In genomic region chr17:80501739-80502577, GRCh38 we compare ENCODE assay signal across 13 cellular contexts. TPM values are rescaled to one million over a fixed set of nuclear protein-coding genes. Genes with fewer than 3 reads are reported as not detected.
DNase-seq lines count a peak whose midpoint lies in the region; TF ChIP-seq lines count a peak whose summit lies in the region.
"Had no signal": no experiment of that assay in that cellular context is flagged by ENCODE, and none has a peak within 500 bp of the region (broad histone marks: within the 10 kb centered on the region; RNA-seq: fewer than 3 reads in every experiment).

No MANE protein-coding gene starts in this region.

- no peak overlapping the region for H3K4ac ChIP-seq in mesenchymal stem cell (ENCODE audit: low read depth in 1 of 2, low read length in 2 of 2)

- H3K27me3 ChIP-seq in sigmoid colon: no peaks in the 10 kb centered on the region
- no peaks in the 10 kb centered on the region for H3K27me3 ChIP-seq in effector memory CD4-positive, alpha-beta T cell (replicated peaks; ENCODE audit: control insufficient read depth, insufficient read depth, low read length, poor library complexity, severe bottlenecking)
- peaks cover 9 to 28% of the 10 kb centered on the region in 2 experiments for H3K27me3 ChIP-seq in mesenchymal stem cell (ENCODE audit: control insufficient read depth in 1 of 2, insufficient read depth in 1 of 2, low read length in 2 of 2)

- no peak overlapping the region for H2BK5ac ChIP-seq in mesenchymal stem cell (ENCODE audit: low read depth, low read length, poor library complexity, severe bottlenecking)

- peak; percentile 56 to 91 (median 75) for TF ChIP-seq EP300 in sigmoid colon (IDR thresholded peaks at IDR 0.05)

- peak in 1 of 2 donors; percentile 24 for TF ChIP-seq POLR2A in sigmoid colon (IDR thresholded peaks at IDR 0.05)

- no peak overlapping the region for H3K23ac ChIP-seq in mesenchymal stem cell (ENCODE audit: low read length in 2 of 2)

- no peak overlapping the region for H2BK15ac ChIP-seq in mesenchymal stem cell (ENCODE audit: low read depth, poor library complexity, severe bottlenecking)

- H3K79me1 ChIP-seq in mesenchymal stem cell (replicated peaks; ENCODE audit: low read length, poor library complexity, severe bottlenecking): no peaks in the 10 kb centered on the region

- H2BK12ac ChIP-seq in mesenchymal stem cell (ENCODE audit: low read length in 2 of 2): no peak overlapping the region

- H3K4me1 ChIP-seq in sigmoid colon (peaks cover 3 to 46% (median 31%) of the 10 kb centered on the region in 4 donors), mesenchymal stem cell (ENCODE audit: control insufficient read depth, insufficient read depth, low read depth, low read length) (peaks cover 15% of the 10 kb centered on the region)
- H3K4me1 ChIP-seq in effector memory CD4-positive, alpha-beta T cell (ENCODE audit: control insufficient read depth, insufficient read depth, low read length, poor library complexity, severe bottlenecking): no peaks in the 10 kb centered on the region

- peak overlapping the region; percentile 48 to 84 (median 76) for H3K27ac ChIP-seq in sigmoid colon
- H3K27ac ChIP-seq in effector memory CD4-positive, alpha-beta T cell (ENCODE audit: insufficient read depth, low read length, poor library complexity, severe bottlenecking): no peak overlapping the region
- no peak overlapping the region for H3K27ac ChIP-seq in mesenchymal stem cell (ENCODE audit: low read length, poor library complexity, severe bottlenecking)
- H3K27ac ChIP-seq: KMS-11 had no signal

- H3K4me2 ChIP-seq in mesenchymal stem cell (ENCODE audit: low read length, poor library complexity, severe bottlenecking): no peak overlapping the region
- H3K4me2 ChIP-seq: KMS-11 had no signal

- intact Hi-C loops in head of caudate nucleus (cut with DNase I) (no loop called here), sigmoid colon (cut with DNase I) (no loop called here)

- H3K18ac ChIP-seq in mesenchymal stem cell (ENCODE audit: low read depth in 1 of 2, low read length in 2 of 2): no peak overlapping the region

- H3K36me3 ChIP-seq in sigmoid colon (no peaks in the 10 kb centered on the region), mesenchymal stem cell (ENCODE audit: control insufficient read depth in 1 of 2, insufficient read depth in 2 of 2, low read depth in 1 of 2, low read length in 2 of 2) (no peaks in the 10 kb centered on the region)
- H3K36me3 ChIP-seq in effector memory CD4-positive, alpha-beta T cell (ENCODE audit: control insufficient read depth, insufficient read depth, low read length): no peaks in the 10 kb centered on the region

- H2AFZ ChIP-seq in mesenchymal stem cell (ENCODE audit: low read depth, low read length): no peak overlapping the region

- no peak overlapping the region for H2BK120ac ChIP-seq in mesenchymal stem cell (ENCODE audit: low read depth, low read length)

- no peak overlapping the region for H3K14ac ChIP-seq in mesenchymal stem cell (ENCODE audit: low read length in 2 of 2)

- peak overlapping the region in 2 of 4 donors; percentile 4 to 30 for H3K4me3 ChIP-seq in sigmoid colon
- H3K4me3 ChIP-seq in effector memory CD4-positive, alpha-beta T cell (ENCODE audit: insufficient read depth, low read depth, low read length, poor library complexity, severe bottlenecking): no peak overlapping the region
- no peak overlapping the region for H3K4me3 ChIP-seq in mesenchymal stem cell (ENCODE audit: insufficient read depth in 1 of 2, low read depth in 1 of 2, low read length in 2 of 2)

- DNase-seq in HT1080 (ENCODE audit: low read depth): peak; percentile 33
- DNase-seq in T1000 (lab: John Stamatoyannopoulos, UW): peak; percentile 87
- DNase-seq in head of caudate nucleus: peak; percentile 52 to 92 (median 76)
- DNase-seq in sigmoid colon: peak; percentile 89
- DNase-seq in effector memory CD4-positive, alpha-beta T cell: no peak
- DNase-seq in NCI-H1436 (lab: John Stamatoyannopoulos, UW): no peak
- DNase-seq in mesenchymal stem cell: no peak
- no peak for DNase-seq in DMS114 treated with DMSO at 0.1 percent for 48 hours (lab: John Stamatoyannopoulos, UW; ENCODE audit: unreplicated experiment)
- DNase-seq: activated CD8-positive, alpha-beta memory T cell treated with anti-CD3 and anti-CD28 coated beads for 24 hours; activated naive CD4-positive, alpha-beta T cell treated with anti-CD3 and anti-CD28 coated beads, Interleukin-2, amount 10 ng/mL, durations not matched to agents 7 days and 5 days; CD4-positive, alpha-beta memory T cell; T-helper 9 cell had no signal

- H4K8ac ChIP-seq in mesenchymal stem cell (ENCODE audit: low read length): no peak overlapping the region

- H3K9me3 ChIP-seq in sigmoid colon: no peaks in the 10 kb centered on the region
- H3K9me3 ChIP-seq in effector memory CD4-positive, alpha-beta T cell (ENCODE audit: control insufficient read depth, low read length): no peaks in the 10 kb centered on the region
- no peaks in the 10 kb centered on the region for H3K9me3 ChIP-seq in mesenchymal stem cell (ENCODE audit: control insufficient read depth, low read length)

- no peak overlapping the region for H4K91ac ChIP-seq in mesenchymal stem cell (ENCODE audit: low read length)

- no peak overlapping the region for H2AK5ac ChIP-seq in mesenchymal stem cell (ENCODE audit: low read length, severe bottlenecking)

- H3K9ac ChIP-seq in mesenchymal stem cell (ENCODE audit: low read length): no peak overlapping the region
- H3K9ac ChIP-seq: KMS-11 had no signal

- TF ChIP-seq CTCF in sigmoid colon (IDR thresholded peaks at IDR 0.05): no peak

- 79% methylated on average over 24 of the region's 24 CpGs for WGBS in sigmoid colon, 2 donors
- 88% methylated on average over 23 of the region's 24 CpGs for WGBS in mesenchymal stem cell

RNA-seq across cellular contexts. Expression of gene NPTX1, which starts 25.6 kb away (rescaled TPM):
- 0.84 and 1.4 TPM in 2 replicates for total RNA-seq in HT1080 (2014; rRNA removed; shearing (Covaris generic))
- polyA plus RNA-seq in HT1080 (2015; cell fraction: cytosol; rRNA removed): 1.2 and 1.6 TPM in 2 replicates
- polyA plus RNA-seq in HT1080 (2015; cell fraction: nucleus; rRNA removed): 1.1 and 1.6 TPM in 2 replicates
- 10 to 100 TPM; 36.9 to 67.3 (median 46.0) TPM for total RNA-seq in sigmoid colon
- polyA plus RNA-seq in sigmoid colon: 1 to 10 TPM in 1 of 3 donors, under 1 TPM in 2; 0.60 to 1.9 (median 0.69) TPM
- 1.3 TPM for polyA plus RNA-seq in mesenchymal stem cell (2013, experiment 1 of 2)
- polyA plus RNA-seq in mesenchymal stem cell (2013, experiment 2 of 2): 1.5 TPM
- total RNA-seq: CD4-positive, alpha-beta memory T cell had no signal

RNA-seq across cellular contexts. Expression of gene RPTOR, which starts 42.7 kb away (rescaled TPM):
- 17.0 and 18.5 TPM in 2 replicates for total RNA-seq in HT1080 (2014; rRNA removed; shearing (Covaris generic))
- 16.4 and 20.3 TPM in 2 replicates for polyA plus RNA-seq in HT1080 (2015; cell fraction: cytosol; rRNA removed)
- 30.0 and 31.8 TPM in 2 replicates for polyA plus RNA-seq in HT1080 (2015; cell fraction: nucleus; rRNA removed)
- total RNA-seq in sigmoid colon: 10 to 100 TPM; 22.9 to 68.7 (median 35.0) TPM
- 10 to 100 TPM in 1 of 3 donors, 1 to 10 TPM in 2; 3.7 to 20.6 (median 9.0) TPM for polyA plus RNA-seq in sigmoid colon
- polyA plus RNA-seq in mesenchymal stem cell (2013, experiment 1 of 2): 12.7 TPM
- polyA plus RNA-seq in mesenchymal stem cell (2013, experiment 2 of 2): 12.3 TPM

Comparison
In these comparisons a context has a peak if more than half of its experiments do, and no peak if none do; other contexts are left out.
1. DNase-seq: peak in HT1080 (single experiment), T1000 (single experiment), head of caudate nucleus (42 of 42) and sigmoid colon (single experiment); none in effector memory CD4-positive, alpha-beta T cell (0 of 3), NCI-H1436 (single experiment), mesenchymal stem cell (single experiment) and DMS114 treated with DMSO at 0.1 percent for 48 hours (single experiment).
2. H3K27ac ChIP-seq: peak in sigmoid colon (4 of 4); none in effector memory CD4-positive, alpha-beta T cell (single experiment) and mesenchymal stem cell (single experiment).
3. RNA of gene NPTX1, which starts 25.6 kb away (total RNA-seq): 36.9 to 67.3 TPM in sigmoid colon; 0.84 to 1.4 TPM in HT1080; every median in the first group is over 10 times any median in the second.